In genomic region chr13:113735194-113735593, GRCh38 we compare ENCODE assay signal across 18 cellular contexts. TPM values are rescaled to one million over a fixed set of nuclear protein-coding genes. Genes with fewer than 3 reads are reported as not detected.
A peak's percentile ranks its signal among the peaks of the same experiment; 100 is the strongest.
DNase-seq lines count a peak whose midpoint lies in the region; ATAC-seq and TF ChIP-seq lines count a peak whose summit lies in the region.
"Had no signal": no experiment of that assay in that cellular context is flagged by ENCODE, and none has a peak within 500 bp of the region (broad histone marks: within the 10 kb centered on the region; RNA-seq: fewer than 3 reads in every experiment).

No MANE protein-coding gene starts in this region.

- peak overlapping the region; percentile 35 to 93 (median 80); a peak in 20 of 22 replicates for H3K4me2 ChIP-seq in BLaER1 treated with 17β-estradiol and CSF1 and Interleukin-3, amounts not matched to agents 10 nM and 100 nM
- H3K4me2 ChIP-seq in neuronal stem cell (ENCODE audit: insufficient read depth, low read length, poor library complexity, severe bottlenecking): no peak overlapping the region
- H3K4me2 ChIP-seq in GM23338: no peak overlapping the region

- H3K14ac ChIP-seq in neuronal stem cell (ENCODE audit: low read length): peak overlapping the region; percentile 71

- peaks cover 0 to 55% (median 19%) of the 10 kb centered on the region in 11 experiments; a peak in 15 of 22 replicates for H4K20me1 ChIP-seq in BLaER1 treated with 17β-estradiol and CSF1 and Interleukin-3, amounts not matched to agents 10 nM and 100 nM
- H4K20me1 ChIP-seq in GM23338 (replicated peaks; ENCODE audit: insufficient read depth): no peaks in the 10 kb centered on the region

- peak overlapping the region; percentile 41 for H2BK12ac ChIP-seq in neuronal stem cell (ENCODE audit: low read length)

- H2BK120ac ChIP-seq in neuronal stem cell (ENCODE audit: low read depth, low read length): no peak overlapping the region

- peaks cover 0 to 8% (median 0%) of the 10 kb centered on the region in 11 experiments; a peak in 8 of 22 replicates for H3K9me3 ChIP-seq in BLaER1 treated with 17β-estradiol and CSF1 and Interleukin-3, amounts not matched to agents 10 nM and 100 nM (replicated peaks in 1 of 11)
- H3K9me3 ChIP-seq in neuronal stem cell (replicated peaks in 1 of 2; ENCODE audit: control insufficient read depth in 2 of 2, insufficient read depth in 1 of 2, low read depth in 1 of 2, low read length in 2 of 2) (peaks cover 0 to 9% of the 10 kb centered on the region in 2 donors), upper lobe of right lung (no peaks in the 10 kb centered on the region)
- H3K9me3 ChIP-seq: HAP-1 had no signal

- peaks cover 5% of the 10 kb centered on the region for H3K27me3 Mint-ChIP-seq in chondrocyte (ENCODE audit: low read depth)
- peaks cover 20% of the 10 kb centered on the region for H3K27me3 Mint-ChIP-seq in GM23338 (ENCODE audit: insufficient read depth, low read depth, poor library complexity)

- H4K91ac ChIP-seq in neuronal stem cell (ENCODE audit: low read depth, low read length, poor library complexity): no peak overlapping the region

- no CpG with 5 or more reads among the region's 26 CpGs for WGBS in neuronal stem cell (ENCODE audit: extremely low coverage in 2 of 2, insufficient read length in 2 of 2, insufficient replicate concordance in 1 of 2), 2 donors

- no peak overlapping the region for H3K4me3 Mint-ChIP-seq in chondrocyte (ENCODE audit: unreplicated experiment)
- no peak overlapping the region for H3K4me3 Mint-ChIP-seq in GM23338
- H3K4me3 Mint-ChIP-seq: CD4-positive, alpha-beta T cell; CD8-positive, alpha-beta memory T cell; HFFc6 had no signal

- H3K36me3 Mint-ChIP-seq in chondrocyte (ENCODE audit: low read depth) (no peaks in the 10 kb centered on the region), GM23338 (ENCODE audit: low read depth) (peaks cover 6% of the 10 kb centered on the region; the same call in 1 of the 3 replicates)
- H3K36me3 Mint-ChIP-seq: CD14-positive monocyte; CD8-positive, alpha-beta memory T cell had no signal

- no peaks in the 10 kb centered on the region for H3K9me3 Mint-ChIP-seq in chondrocyte (ENCODE audit: low read depth)
- peaks cover 25% of the 10 kb centered on the region for H3K9me3 Mint-ChIP-seq in GM23338
- H3K9me3 Mint-ChIP-seq: CD4-positive, alpha-beta T cell; CD8-positive, alpha-beta memory T cell had no signal

- peak overlapping the region; percentile 5 for H2BK5ac ChIP-seq in neuronal stem cell (ENCODE audit: low read length)

- no peaks in the 10 kb centered on the region for H3K79me2 ChIP-seq in GM23338 (replicated peaks; ENCODE audit: insufficient read depth)

- H3K9ac ChIP-seq in BLaER1 treated with 17β-estradiol and CSF1 and Interleukin-3, amounts not matched to agents 10 nM and 100 nM: peak overlapping the region in 1 of 11 experiments; percentile 37; a peak in 1 of 22 replicates
- no peak overlapping the region for H3K9ac ChIP-seq in neuronal stem cell (ENCODE audit: low read depth, low read length, poor library complexity)

- 0 out of 20 replicates have a peak overlapping the region, but pooled peaks of 1 of the 10 experiments have one; percentile 6 for H3K4me3 ChIP-seq in BLaER1 treated with 17β-estradiol and CSF1 and Interleukin-3, amounts not matched to agents 10 nM and 100 nM
- H3K4me3 ChIP-seq in neuronal stem cell (ENCODE audit: low read length in 2 of 2): no peak overlapping the region
- no peak overlapping the region for H3K4me3 ChIP-seq in upper lobe of right lung
- no peak overlapping the region for H3K4me3 ChIP-seq in GM23338
- H3K4me3 ChIP-seq: GM12878, HAP-1 had no signal

- H3K27me3 ChIP-seq in BLaER1 treated with 17β-estradiol and CSF1 and Interleukin-3, amounts not matched to agents 10 nM and 100 nM: peaks cover 40 to 89% (median 56%) of the 10 kb centered on the region in 11 experiments
- H3K27me3 ChIP-seq in neuronal stem cell (ENCODE audit: control insufficient read depth in 3 of 3, insufficient read depth in 3 of 3, low read depth in 1 of 3, low read length in 3 of 3): peaks cover 0 to 10% (median 0%) of the 10 kb centered on the region in 3 experiments
- H3K27me3 ChIP-seq in upper lobe of right lung: peaks cover 12% of the 10 kb centered on the region
- no peaks in the 10 kb centered on the region for H3K27me3 ChIP-seq in GM23338 (ENCODE audit: insufficient read depth)

- no peak overlapping the region for H3K4ac ChIP-seq in neuronal stem cell (ENCODE audit: low read length)

- ATAC-seq in upper lobe of right lung: no peak
- no peak for ATAC-seq in HG03139 (IDR thresholded peaks at IDR 0.05; ENCODE audit: unreplicated experiment)
- no peak for ATAC-seq in GM23338
- ATAC-seq: GM12878 had no signal

- H3K4me1 Mint-ChIP-seq in chondrocyte (ENCODE audit: low read depth) (no peaks in the 10 kb centered on the region), GM23338 (no peaks in the 10 kb centered on the region)
- H3K4me1 Mint-ChIP-seq: CD8-positive, alpha-beta memory T cell had no signal

- H2AFZ ChIP-seq in neuronal stem cell (ENCODE audit: low read length): no peak overlapping the region
- H2AFZ ChIP-seq in GM23338: no peak overlapping the region

- H3K27ac ChIP-seq in BLaER1 treated with 17β-estradiol and CSF1 and Interleukin-3, amounts not matched to agents 10 nM and 100 nM: no peak overlapping the region
- H3K27ac ChIP-seq in neuronal stem cell (replicated peaks; ENCODE audit: low read length) (no peak overlapping the region), upper lobe of right lung (no peak overlapping the region), GM23338 (ENCODE audit: low read depth) (no peak overlapping the region)

- DNase-seq in chondrocyte (ENCODE audit: low spot score) (peak; percentile 89), neuronal stem cell (ENCODE audit: low spot score) (no peak), upper lobe of right lung (peak; percentile 61), NOMO-1 treated with DMSO at 0.1 percent for 48 hours (lab: John Stamatoyannopoulos, UW; ENCODE audit: unreplicated experiment) (no peak), GM23338 (ENCODE audit: low spot score) (no peak)
- DNase-seq: CD4-positive, alpha-beta T cell; DMS 273 treated with DMSO at 0.1 percent for 48 hours; DMS79; EL; GDM1; GOT3; HFFc6 had no signal

- peaks cover 7% of the 10 kb centered on the region for H3K79me1 ChIP-seq in neuronal stem cell (ENCODE audit: low read depth, low read length)

- no peaks in the 10 kb centered on the region for H3K9me2 ChIP-seq in GM23338 (ENCODE audit: insufficient read depth)

- intact Hi-C loops in upper lobe of right lung (cut with DNase I): no loop called here

- H3K27ac Mint-ChIP-seq in chondrocyte (ENCODE audit: unreplicated experiment) (no peak overlapping the region), GM23338 (no peak overlapping the region)
- H3K27ac Mint-ChIP-seq: CD14-positive monocyte; CD4-positive, alpha-beta T cell; CD8-positive, alpha-beta memory T cell; HFFc6 had no signal

- peaks cover 13% of the 10 kb centered on the region for H3F3A ChIP-seq in GM23338 (replicated peaks; ENCODE audit: low read depth)

- H2BK15ac ChIP-seq in neuronal stem cell (ENCODE audit: low read length): peak overlapping the region; percentile 37

- peak overlapping the region; percentile 31 for H3K23ac ChIP-seq in neuronal stem cell (ENCODE audit: low read depth, low read length, poor library complexity)

- H3K36me3 ChIP-seq in BLaER1 treated with 17β-estradiol and CSF1 and Interleukin-3, amounts not matched to agents 10 nM and 100 nM: no peaks in the 10 kb centered on the region
- peaks cover 0 to 2% of the 10 kb centered on the region in 2 donors for H3K36me3 ChIP-seq in neuronal stem cell (replicated peaks in 1 of 2; ENCODE audit: control insufficient read depth in 2 of 2, insufficient read depth in 2 of 2, low read length in 2 of 2)
- no peaks in the 10 kb centered on the region for H3K36me3 ChIP-seq in upper lobe of right lung
- no peaks in the 10 kb centered on the region for H3K36me3 ChIP-seq in GM23338 (ENCODE audit: insufficient read depth)
- H3K36me3 ChIP-seq: HAP-1 had no signal

- H2AK5ac ChIP-seq in neuronal stem cell (ENCODE audit: low read depth, low read length): peak overlapping the region; percentile 81

- no peak overlapping the region for H4K8ac ChIP-seq in neuronal stem cell (ENCODE audit: low read depth, low read length)

- peak overlapping the region; percentile 48 for H3K18ac ChIP-seq in neuronal stem cell (ENCODE audit: low read length)

- peaks cover 47 to 77% (median 70%) of the 10 kb centered on the region in 10 experiments for H3K4me1 ChIP-seq in BLaER1 treated with 17β-estradiol and CSF1 and Interleukin-3, amounts not matched to agents 10 nM and 100 nM
- peaks cover 2 to 4% of the 10 kb centered on the region in 2 donors for H3K4me1 ChIP-seq in neuronal stem cell (ENCODE audit: control insufficient read depth in 2 of 2, insufficient read depth in 1 of 2, low read depth in 1 of 2, low read length in 2 of 2)
- no peaks in the 10 kb centered on the region for H3K4me1 ChIP-seq in upper lobe of right lung
- no peaks in the 10 kb centered on the region for H3K4me1 ChIP-seq in GM23338 (ENCODE audit: insufficient read depth)
- H3K4me1 ChIP-seq: HAP-1 had no signal

- TF ChIP-seq CTCF in chondrocyte (IDR thresholded peaks at IDR 0.05): no peak
- no peak for TF ChIP-seq CTCF in upper lobe of right lung (IDR thresholded peaks at IDR 0.05)
- TF ChIP-seq CTCF in GM23338 (conservative IDR thresholded peaks at IDR 0.05; ENCODE audit: low read depth in 2 of 2): no peak

TF ChIP-seq in GM23338, 12 proteins besides CTCF, POLR2A, EP300 and RAD21 (continues in another document):
- TF ChIP-seq POLR2AphosphoS5 (IDR thresholded peaks at IDR 0.05; ENCODE audit: low read depth): no peak
- no peak for TF ChIP-seq EZH2 (IDR thresholded peaks at IDR 0.05; ENCODE audit: low read depth, unreplicated experiment)
- no peak for TF ChIP-seq JUNB (IDR thresholded peaks at IDR 0.05; ENCODE audit: unreplicated experiment)
- TF ChIP-seq EZH2phosphoT487 (IDR thresholded peaks at IDR 0.05; ENCODE audit: unreplicated experiment): no peak
- TF ChIP-seq CREB1 (CRISPR knock-in tag; IDR thresholded peaks at IDR 0.05; ENCODE audit: low read depth): no peak
- TF ChIP-seq ETS1 (IDR thresholded peaks at IDR 0.05): no peak
- TF ChIP-seq NANOG (IDR thresholded peaks at IDR 0.05; ENCODE audit: borderline replicate concordance): no peak

RNA-seq across cellular contexts. Expression of gene TMEM255B, which starts 23.8 kb away (rescaled TPM):
- total RNA-seq in chondrocyte: 2.6 to 7.1 TPM (median 5.2 TPM) in 3 replicates
- polyA plus RNA-seq in neuronal stem cell (2013, experiment 1 of 2): 2.5 TPM
- polyA plus RNA-seq in neuronal stem cell (2013, experiment 2 of 2): 2.2 TPM
- 43.6 TPM for total RNA-seq in upper lobe of right lung
- total RNA-seq in GM23338 (2014; rRNA removed; shearing (Covaris generic)): 0.69 and 0.82 TPM in 2 replicates
- polyA plus RNA-seq in GM23338 (2016; fragmentation: Nextera tagmentation; extraction: Ambion mirVana): 4.0 and 4.4 TPM in 2 replicates
- polyA plus RNA-seq: CD8-positive, alpha-beta memory T cell had no signal

Comparison
In these comparisons a context has a peak if more than half of its experiments do, and no peak if none do; other contexts are left out.
1. H3K4me2 ChIP-seq: peak in BLaER1 treated with 17β-estradiol and CSF1 and Interleukin-3, amounts not matched to agents 10 nM and 100 nM (11 of 11); none in neuronal stem cell (single experiment) and GM23338 (single experiment).
2. DNase-seq: peak in chondrocyte (single experiment) and upper lobe of right lung (single experiment); none in neuronal stem cell (single experiment), NOMO-1 treated with DMSO at 0.1 percent for 48 hours (single experiment) and GM23338 (single experiment).